In the genomic region with DNA sequence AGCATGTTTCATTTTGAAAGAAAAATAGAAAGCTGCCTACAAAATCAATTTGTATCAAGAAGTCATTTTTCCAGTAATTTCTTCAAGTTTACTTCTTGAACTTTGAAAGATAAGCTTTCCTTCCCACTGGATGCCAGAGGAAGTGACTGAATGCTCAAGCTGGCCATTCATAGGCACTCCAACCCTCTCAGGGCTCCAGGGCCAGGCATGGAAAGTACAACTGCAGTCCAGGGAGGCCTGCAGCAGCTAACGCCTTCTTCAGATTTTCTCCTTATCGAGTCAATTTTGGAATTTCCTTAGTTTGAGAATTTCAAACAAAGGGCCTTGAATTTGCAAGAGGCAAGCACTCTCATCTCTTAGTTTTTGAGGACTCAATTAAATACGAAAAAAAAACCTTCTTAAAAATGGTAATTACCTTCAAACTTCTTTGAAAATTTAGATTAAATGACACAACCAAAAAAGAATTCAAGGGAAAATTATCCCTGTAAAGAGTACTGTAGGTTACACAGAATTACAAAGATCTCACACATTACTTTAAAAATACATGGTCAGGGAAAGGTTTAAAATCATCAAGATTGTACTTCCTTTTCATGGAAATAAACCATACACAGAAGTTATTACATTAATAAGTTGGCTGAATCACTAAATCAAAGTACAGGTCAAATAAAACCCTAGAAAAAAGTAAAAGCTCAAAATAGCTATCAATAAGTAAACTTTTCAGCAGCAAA, we compare ENCODE assay signal across 8 cellular contexts. TPM values are rescaled to one million over a fixed set of nuclear protein-coding genes. Genes with fewer than 3 reads are reported as not detected.
DNase-seq lines count a peak whose midpoint lies in the region; ATAC-seq and TF ChIP-seq lines count a peak whose summit lies in the region.

No MANE protein-coding gene starts in this region.

- no peaks in the 10 kb centered on the region for H3K36me3 Mint-ChIP-seq in osteocyte (ENCODE audit: unreplicated experiment)

- no peaks in the 10 kb centered on the region for H3K27me3 ChIP-seq in Peyer's patch

- peak overlapping the region; percentile 80 for H3K4me3 Mint-ChIP-seq in osteocyte (ENCODE audit: unreplicated experiment)

- H3K27ac Mint-ChIP-seq in osteocyte (ENCODE audit: unreplicated experiment), result peak overlapping the region; percentile 91

- peaks cover 55% of the 10 kb centered on the region for H3K4me1 Mint-ChIP-seq in osteocyte (ENCODE audit: unreplicated experiment)

- TF ChIP-seq POLR2A in Peyer's patch (IDR thresholded peaks at IDR 0.05), result no peak

- H3K4me1 ChIP-seq in Peyer's patch, result peaks cover 0 to 37% (median 9%) of the 10 kb centered on the region in 4 donors

- H3K4me3 ChIP-seq in GM12864 (ENCODE audit: low read depth, low read length) (peak overlapping the region; percentile 89), Peyer's patch (peak overlapping the region in 2 of 4 donors; percentile 73 to 81)

- no peaks in the 10 kb centered on the region for H3K9me3 ChIP-seq in Peyer's patch

- TF ChIP-seq CTCF in GM12864 (IDR thresholded peaks at IDR 0.05; ENCODE audit: low read depth, low read length, missing control alignments) (no peak), Peyer's patch (IDR thresholded peaks at IDR 0.05) (peak in 1 of 6 experiments; percentile 3), osteocyte (IDR thresholded peaks at IDR 0.05) (no peak)

- H3K9me3 Mint-ChIP-seq in osteocyte (ENCODE audit: unreplicated experiment), result no peaks in the 10 kb centered on the region

- peak overlapping the region in 3 of 4 donors; percentile 4 to 99 (median 98) for H3K27ac ChIP-seq in Peyer's patch
- peak overlapping the region; percentile 95 for H3K27ac ChIP-seq in epithelial cell of prostate

- DNase-seq in GM12864 (ENCODE audit: low read depth) (no peak), Peyer's patch (no peak), epithelial cell of prostate (ENCODE audit: low read depth, low spot score) (no peak), osteocyte (ENCODE audit: extremely low spot score, unreplicated experiment) (no peak), NCI-H2171 (lab: John Stamatoyannopoulos, UW) (no peak)
- DNase-seq in activated effector memory CD4-positive, alpha-beta T cell treated with anti-CD3 and anti-CD28 coated beads, Interleukin-2, amount 50 U/mL, for 16 hours, result no peak

- ATAC-seq in HG03095 (IDR thresholded peaks at IDR 0.05; ENCODE audit: unreplicated experiment), result no peak
- ATAC-seq in HG03342 (IDR thresholded peaks at IDR 0.05; ENCODE audit: unreplicated experiment), result no peak

- no peaks in the 10 kb centered on the region for H3K27me3 Mint-ChIP-seq in osteocyte (ENCODE audit: unreplicated experiment)

- H3K36me3 ChIP-seq in Peyer's patch, result no peaks in the 10 kb centered on the region

RNA-seq across cellular contexts. Expression of gene UBP1, which starts 2.5 kb away (rescaled TPM):
- total RNA-seq in Peyer's patch (100 to 1,000 TPM in 1 of 4 donors, 10 to 100 TPM in 3; 61.3 to 192 (median 77.0) TPM), osteocyte (53.2 and 57.0 TPM in 2 replicates)
